Comparison of ENCODE assay signal across 12 cellular contexts in genomic region chr12:10409387-10409786, GRCh38. TPM values are rescaled to one million over a fixed set of nuclear protein-coding genes. Genes with fewer than 3 reads are reported as not detected.
DNase-seq lines count a peak whose midpoint lies in the region; ATAC-seq and TF ChIP-seq lines count a peak whose summit lies in the region.
"Had no signal": no experiment of that assay in that cellular context is flagged by ENCODE, and none has a peak within 500 bp of the region (broad histone marks: within the 10 kb centered on the region; RNA-seq: fewer than 3 reads in every experiment).

KLRC4 (minus strand) TSS chr12:10409757; CDS start chr12:10409575, 182 bp downstream.

- H3K4me3 ChIP-seq in OCI-LY7 (ENCODE audit: low read depth, low read length, poor library complexity, severe bottlenecking) (peak within 1 kb of the TSS; percentile 73), epithelial cell of esophagus (ENCODE audit: low read length) (no peak within 1 kb of the TSS)
- H3K4me3 ChIP-seq: uterus had no signal

- H3K27me3 Mint-ChIP-seq in activated CD8-positive, alpha-beta memory T cell treated with anti-CD3 and anti-CD28 coated beads, Interleukin-2, amount 10 ng/mL, durations not matched to agents 7 days and 5 days = no peaks in the 10 kb centered on the region
- peaks cover 4% of the 10 kb centered on the region; the same call in 1 of the 2 replicates for H3K27me3 Mint-ChIP-seq in HFFc6 (ENCODE audit: insufficient read depth)

- H3K27ac ChIP-seq in OCI-LY7 (ENCODE audit: low read depth, low read length, poor library complexity, severe bottlenecking) = peak within 1 kb of the TSS; percentile 86
- H3K27ac ChIP-seq: uterus had no signal

- POLR2A ChIA-PET in OCI-LY7 (lab: Charles Lee) = interaction anchor here (0.6 kb wide), 1 partner anchor 12 kb away, joined by 5 read pairs; no protein-coding TSS in a partner anchor

- H3K79me2 ChIP-seq in OCI-LY7 (ENCODE audit: insufficient read depth, low read depth, low read length) = peaks cover 45% of the 10 kb centered on the region

- CTCF ChIA-PET in activated CD8-positive, alpha-beta memory T cell treated with anti-CD3 and anti-CD28 coated beads, Interleukin-2, amount 10 ng/mL, durations not matched to agents 7 days and 5 days (lab: Charles Lee) = no interaction called here
- CTCF ChIA-PET in OCI-LY7 (lab: Charles Lee; ENCODE audit: unreplicated experiment) = no interaction called here

- peak within 1 kb of the TSS; percentile 36; the same call in 1 of the 2 replicates for H2AFZ ChIP-seq in OCI-LY7 (ENCODE audit: low read length)

- H3K9me3 Mint-ChIP-seq in activated CD8-positive, alpha-beta memory T cell treated with anti-CD3 and anti-CD28 coated beads, Interleukin-2, amount 10 ng/mL, durations not matched to agents 7 days and 5 days (ENCODE audit: low read depth) = no peaks in the 10 kb centered on the region
- H3K9me3 Mint-ChIP-seq in HFFc6 = no peaks in the 10 kb centered on the region

- peaks cover 51% of the 10 kb centered on the region for H3K36me3 Mint-ChIP-seq in activated CD8-positive, alpha-beta memory T cell treated with anti-CD3 and anti-CD28 coated beads, Interleukin-2, amount 10 ng/mL, durations not matched to agents 7 days and 5 days
- no peaks in the 10 kb centered on the region for H3K36me3 Mint-ChIP-seq in HFFc6 (ENCODE audit: low read depth)

- peak within 1 kb of the TSS; percentile 84 for H3K4me3 Mint-ChIP-seq in activated CD8-positive, alpha-beta memory T cell treated with anti-CD3 and anti-CD28 coated beads, Interleukin-2, amount 10 ng/mL, durations not matched to agents 7 days and 5 days
- H3K4me3 Mint-ChIP-seq in HFFc6 = no peak within 1 kb of the TSS
- H3K4me3 Mint-ChIP-seq: neural crest cell had no signal

- ATAC-seq in activated CD8-positive, alpha-beta memory T cell treated with anti-CD3 and anti-CD28 coated beads, Interleukin-2, amount 10 ng/mL, durations not matched to agents 7 days and 5 days = peak; percentile 73
- ATAC-seq in stimulated activated naive CD8-positive, alpha-beta T cell treated with anti-CD3 and anti-CD28 coated beads, Interleukin-15, Interleukin-2, amounts not matched to agents 100 U/mL and 50 U/mL, for 24 hours = peak; percentile 82
- ATAC-seq in GM19023 (IDR thresholded peaks at IDR 0.05; ENCODE audit: unreplicated experiment) (no peak), GM21619 (IDR thresholded peaks at IDR 0.05; ENCODE audit: unreplicated experiment) (no peak)

- H3K36me3 ChIP-seq in OCI-LY7 (ENCODE audit: insufficient read depth, low read length) = peaks cover 27% of the 10 kb centered on the region
- H3K36me3 ChIP-seq: uterus had no signal

- peak within 1 kb of the TSS; percentile 79 for H3K4me2 ChIP-seq in OCI-LY7 (ENCODE audit: low read length)

- no peaks in the 10 kb centered on the region for H4K20me1 ChIP-seq in OCI-LY7 (ENCODE audit: insufficient read depth, low read length)

- H3K4me1 Mint-ChIP-seq in activated CD8-positive, alpha-beta memory T cell treated with anti-CD3 and anti-CD28 coated beads, Interleukin-2, amount 10 ng/mL, durations not matched to agents 7 days and 5 days = peaks cover 32% of the 10 kb centered on the region
- no peaks in the 10 kb centered on the region for H3K4me1 Mint-ChIP-seq in HFFc6 (ENCODE audit: low read depth)
- H3K4me1 Mint-ChIP-seq: neural crest cell had no signal

- peak; percentile 67 for DNase-seq in activated CD8-positive, alpha-beta memory T cell treated with anti-CD3 and anti-CD28 coated beads, Interleukin-2, amount 10 ng/mL, durations not matched to agents 7 days and 5 days
- DNase-seq in activated CD8-positive, alpha-beta memory T cell treated with anti-CD3 and anti-CD28 coated beads, Interleukin-2, amount 50 U/mL, for 4 hours = no peak
- DNase-seq in OCI-LY7 (ENCODE audit: low spot score) (peak; percentile 92), epithelial cell of esophagus (ENCODE audit: low read depth) (peak; percentile 35), HFFc6 (no peak)
- DNase-seq in stimulated activated naive CD8-positive, alpha-beta T cell treated with anti-CD3 and anti-CD28 coated beads, Interleukin-15, Interleukin-2, amounts not matched to agents 100 U/mL and 50 U/mL, for 24 hours = no peak
- DNase-seq: hippocampal formation, uterus had no signal

- peak within 1 kb of the TSS; percentile 88 for H3K27ac Mint-ChIP-seq in activated CD8-positive, alpha-beta memory T cell treated with anti-CD3 and anti-CD28 coated beads, Interleukin-2, amount 10 ng/mL, durations not matched to agents 7 days and 5 days
- no peak within 1 kb of the TSS for H3K27ac Mint-ChIP-seq in HFFc6

- intact Hi-C loops in OCI-LY7 (cut with micrococcal nuclease; ENCODE audit: unreplicated experiment) = loop anchor here (2.0 kb wide), 2 partner anchors 15 to 43 kb away; no protein-coding TSS in a partner anchor

- TF ChIP-seq CTCF in OCI-LY7 (conservative IDR thresholded peaks at IDR 0.05; ENCODE audit: low read length) (no peak), epithelial cell of esophagus (IDR thresholded peaks at IDR 0.05; ENCODE audit: insufficient read depth, low read depth, low read length, missing control alignments) (no peak), HFFc6 (IDR thresholded peaks at IDR 0.05) (no peak)

- peaks cover 47% of the 10 kb centered on the region for H3K4me1 ChIP-seq in OCI-LY7 (ENCODE audit: insufficient read depth, low read length, poor library complexity, severe bottlenecking)
- H3K4me1 ChIP-seq: uterus had no signal

- no TSS peak for BruUV-seq in OCI-LY7 (replicated peaks; lab: Mats Ljungman, UMichigan)

- H3K9me3 ChIP-seq in OCI-LY7 (ENCODE audit: low read length) = peaks cover 19% of the 10 kb centered on the region
- H3K9me3 ChIP-seq: uterus had no signal

- no peaks in the 10 kb centered on the region for H3K9me2 ChIP-seq in OCI-LY7 (ENCODE audit: insufficient read depth, low read length)

RNA-seq across cellular contexts. Expression of gene KLRC4, which starts in this region (rescaled TPM):
- total RNA-seq in activated CD8-positive, alpha-beta memory T cell treated with anti-CD3 and anti-CD28 coated beads, Interleukin-2, amount 10 ng/mL, durations not matched to agents 7 days and 5 days = 10 to 100 TPM; 29.2 to 33.7 TPM
- total RNA-seq in OCI-LY7 (2014; rRNA removed; shearing (Covaris generic)) = 8.6 and 9.3 TPM in 2 replicates
- 9.9 and 10.9 TPM in 2 replicates for total RNA-seq in OCI-LY7 (2022)
- total RNA-seq in HFFc6 (2021; fragmentation: NEBNext Ultra II Directional; extraction: Animal tissue kit (Norgen Biotek cat#: 25700)) = not detected
- total RNA-seq: NCI-H460, neural crest cell had no signal

Comparison
In these comparisons a context has a peak if more than half of its experiments do, and no peak if none do; other contexts are left out.
1. RNA of gene KLRC4 (total RNA-seq): 29.2 to 33.7 TPM in activated CD8-positive, alpha-beta memory T cell treated with anti-CD3 and anti-CD28 coated beads, Interleukin-2, amount 10 ng/mL, durations not matched to agents 7 days and 5 days and 8.6 to 10.9 TPM in OCI-LY7; not detected in HFFc6; every median in the first group is over 4 times any median in the second.
2. DNase-seq: peak in activated CD8-positive, alpha-beta memory T cell treated with anti-CD3 and anti-CD28 coated beads, Interleukin-2, amount 10 ng/mL, durations not matched to agents 7 days and 5 days (single experiment), OCI-LY7 (single experiment) and epithelial cell of esophagus (single experiment); none in activated CD8-positive, alpha-beta memory T cell treated with anti-CD3 and anti-CD28 coated beads, Interleukin-2, amount 50 U/mL, for 4 hours (single experiment), stimulated activated naive CD8-positive, alpha-beta T cell treated with anti-CD3 and anti-CD28 coated beads, Interleukin-15, Interleukin-2, amounts not matched to agents 100 U/mL and 50 U/mL, for 24 hours (single experiment) and HFFc6 (single experiment).
3. ATAC-seq: peak in activated CD8-positive, alpha-beta memory T cell treated with anti-CD3 and anti-CD28 coated beads, Interleukin-2, amount 10 ng/mL, durations not matched to agents 7 days and 5 days (single experiment) and stimulated activated naive CD8-positive, alpha-beta T cell treated with anti-CD3 and anti-CD28 coated beads, Interleukin-15, Interleukin-2, amounts not matched to agents 100 U/mL and 50 U/mL, for 24 hours (single experiment); none in GM19023 (single experiment) and GM21619 (single experiment).